Comparison of ENCODE assay signal across 1 cellular context in genomic region chr6:168017629-168018028, GRCh38.
TF ChIP-seq lines count a peak whose summit lies in the region.

No MANE protein-coding gene starts in this region.

TF ChIP-seq in HepG2, 621 proteins besides CTCF, POLR2A, EP300 and RAD21 (continued from another document):
- TF ChIP-seq ZNF512 (CRISPR knock-in tag; IDR thresholded peaks at IDR 0.05): no peak
